Comparison of ENCODE assay signal across 27 cellular contexts in the genomic region with DNA sequence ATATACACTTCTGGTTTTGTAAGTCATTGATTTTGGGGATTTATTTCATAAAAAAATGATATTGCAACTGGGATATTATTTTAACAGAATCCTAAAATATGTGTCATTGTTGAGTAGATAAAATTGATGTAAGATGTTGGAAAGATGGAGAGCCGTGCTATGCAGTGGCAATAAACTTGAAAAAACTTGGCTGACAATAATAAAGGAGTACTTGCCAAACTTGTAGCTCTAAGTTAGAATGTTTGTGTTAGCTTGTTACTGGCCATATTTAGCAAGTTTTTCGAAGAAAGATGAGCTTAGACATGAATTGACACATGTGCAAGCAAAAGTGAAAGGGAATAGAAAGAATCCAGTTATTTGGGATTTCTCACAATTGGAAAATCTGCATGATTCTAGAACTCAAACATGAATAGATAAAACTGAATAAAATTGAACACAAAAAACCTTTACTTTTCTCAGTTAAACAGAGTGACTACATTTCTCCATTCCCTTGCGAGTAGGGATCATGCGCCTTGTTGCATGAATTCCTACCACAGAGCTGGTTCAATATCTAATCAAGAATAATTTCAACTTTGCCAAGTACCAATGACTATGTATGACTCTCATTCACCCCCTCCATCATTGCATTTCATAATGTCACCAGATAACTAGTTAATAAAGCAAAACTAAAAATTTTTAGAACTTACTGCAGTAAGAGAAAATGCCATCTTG.
DNase-seq lines count a peak whose midpoint lies in the region; ATAC-seq and TF ChIP-seq lines count a peak whose summit lies in the region.
"Had no signal": no experiment of that assay in that cellular context is flagged by ENCODE, and none has a peak within 500 bp of the region (broad histone marks: within the 10 kb centered on the region; RNA-seq: fewer than 3 reads in every experiment).

No MANE protein-coding gene starts in this region.

- no peaks in the 10 kb centered on the region for H3K9me3 ChIP-seq in Caco-2
- no peaks in the 10 kb centered on the region for H3K9me3 ChIP-seq in osteoblast (ENCODE audit: low read depth, low read length)
- H3K9me3 ChIP-seq in testis: no peaks in the 10 kb centered on the region
- H3K9me3 ChIP-seq: esophagus muscularis mucosa had no signal

- BruUV-seq in Caco-2 (replicated peaks; lab: Mats Ljungman, UMichigan): TSS peak; percentile 80

- no peaks in the 10 kb centered on the region for H4K20me1 ChIP-seq in GM23338 (replicated peaks; ENCODE audit: insufficient read depth)
- no peaks in the 10 kb centered on the region for H4K20me1 ChIP-seq in osteoblast (ENCODE audit: insufficient read depth, low read length)

- CTCF ChIA-PET in Caco-2 (lab: Charles Lee): no interaction called here

- ATAC-seq in GM23338 (no peak), HG03045 (IDR thresholded peaks at IDR 0.05; ENCODE audit: unreplicated experiment) (no peak)
- ATAC-seq: effector memory CD8-positive, alpha-beta T cell; left colon; PC-3 had no signal

- H3K79me2 ChIP-seq in GM23338 (replicated peaks; ENCODE audit: insufficient read depth): no peaks in the 10 kb centered on the region
- no peaks in the 10 kb centered on the region for H3K79me2 ChIP-seq in osteoblast (ENCODE audit: insufficient read depth, low read length)

- H3K9me2 ChIP-seq in GM23338 (ENCODE audit: insufficient read depth): no peaks in the 10 kb centered on the region; the same call in 1 of the 2 replicates

- TF ChIP-seq POLR2A in testis (IDR thresholded peaks at IDR 0.05): no peak

- H3K4me3 Mint-ChIP-seq in Caco-2 (ENCODE audit: unreplicated experiment) (no peak overlapping the region), GM23338 (no peak overlapping the region)
- H3K4me3 Mint-ChIP-seq in T-helper 2 cell treated with Interferon-gamma antibody and Interleukin-4, amounts not matched to agents 5 μg/mL and 100 μg/mL, for 36 hours: no peak overlapping the region
- H3K4me3 Mint-ChIP-seq: CD4-positive, alpha-beta T cell; effector memory CD8-positive, alpha-beta T cell; naive B cell had no signal

- H3K27me3 ChIP-seq in Caco-2 (replicated peaks; ENCODE audit: control insufficient read depth, insufficient read depth, low read length) (no peaks in the 10 kb centered on the region), GM23338 (ENCODE audit: insufficient read depth) (no peaks in the 10 kb centered on the region), osteoblast (ENCODE audit: insufficient read depth, low read length) (no peaks in the 10 kb centered on the region), testis (no peaks in the 10 kb centered on the region)
- H3K27me3 ChIP-seq: esophagus muscularis mucosa, heart left ventricle had no signal

- H3K4me1 Mint-ChIP-seq in Caco-2 (ENCODE audit: low read depth, unreplicated experiment): peaks cover 12% of the 10 kb centered on the region
- peaks cover 11% of the 10 kb centered on the region; the same call in 2 of the 3 replicates for H3K4me1 Mint-ChIP-seq in GM23338
- H3K4me1 Mint-ChIP-seq in T-helper 2 cell treated with Interferon-gamma antibody and Interleukin-4, amounts not matched to agents 5 μg/mL and 100 μg/mL, for 36 hours (ENCODE audit: low read depth): peaks cover 8% of the 10 kb centered on the region

- H3K9me3 Mint-ChIP-seq in Caco-2 (ENCODE audit: unreplicated experiment) (peaks cover 10% of the 10 kb centered on the region), GM23338 (peaks cover 25% of the 10 kb centered on the region)
- peaks cover 8% of the 10 kb centered on the region for H3K9me3 Mint-ChIP-seq in T-helper 2 cell treated with Interferon-gamma antibody and Interleukin-4, amounts not matched to agents 5 μg/mL and 100 μg/mL, for 36 hours
- H3K9me3 Mint-ChIP-seq: CD4-positive, alpha-beta T cell; effector memory CD8-positive, alpha-beta T cell had no signal

- H3K27ac ChIP-seq in GM23338 (ENCODE audit: low read depth): no peak overlapping the region
- H3K27ac ChIP-seq in osteoblast (ENCODE audit: low read depth, low read length): peak overlapping the region; percentile 88
- no peak overlapping the region for H3K27ac ChIP-seq in testis
- H3K27ac ChIP-seq: esophagus muscularis mucosa had no signal

- TF ChIP-seq CTCF in Caco-2 (IDR thresholded peaks at IDR 0.05; ENCODE audit: insufficient read depth in 1 of 2, low read depth in 1 of 2, low read length in 1 of 2, severe bottlenecking in 1 of 2, unreplicated experiment in 1 of 2) (no peak), GM23338 (conservative IDR thresholded peaks at IDR 0.05; ENCODE audit: low read depth in 2 of 2) (no peak), cardiac fibroblast (IDR thresholded peaks at IDR 0.05; ENCODE audit: low read depth, low read length) (no peak), osteoblast (IDR thresholded peaks at IDR 0.05; ENCODE audit: extremely low read depth, low read depth, low read length) (no peak), testis (IDR thresholded peaks at IDR 0.05) (no peak)

- H3F3A ChIP-seq in GM23338 (replicated peaks; ENCODE audit: low read depth): no peaks in the 10 kb centered on the region

- no peaks in the 10 kb centered on the region for H3K36me3 ChIP-seq in Caco-2 (ENCODE audit: control insufficient read depth, insufficient read depth, low read length)
- peaks cover 2% of the 10 kb centered on the region; the same call in 1 of the 2 replicates for H3K36me3 ChIP-seq in GM23338 (ENCODE audit: insufficient read depth)
- no peaks in the 10 kb centered on the region for H3K36me3 ChIP-seq in osteoblast (ENCODE audit: insufficient read depth, low read length)
- H3K36me3 ChIP-seq in testis (ENCODE audit: low read depth, missing control alignments): no peaks in the 10 kb centered on the region
- H3K36me3 ChIP-seq: esophagus muscularis mucosa, heart left ventricle had no signal

- intact Hi-C loops in Caco-2 (cut with micrococcal nuclease; ENCODE audit: unreplicated experiment): loop anchor here (5.0 kb wide), 1 partner anchor 36 kb away; no protein-coding TSS in a partner anchor
- intact Hi-C loops in testis (cut with DNase I; ENCODE audit: low total_unique reads): no loop called here

- H3K36me3 Mint-ChIP-seq in Caco-2 (ENCODE audit: insufficient read depth, unreplicated experiment): no peaks in the 10 kb centered on the region
- H3K36me3 Mint-ChIP-seq in GM23338 (ENCODE audit: low read depth): peaks cover 9% of the 10 kb centered on the region; the same call in 2 of the 3 replicates
- H3K36me3 Mint-ChIP-seq in T-helper 2 cell treated with Interferon-gamma antibody and Interleukin-4, amounts not matched to agents 5 μg/mL and 100 μg/mL, for 36 hours (ENCODE audit: low read depth): peaks cover 3% of the 10 kb centered on the region
- H3K36me3 Mint-ChIP-seq: naive B cell had no signal

- 82 to 90% methylated on average over 4 of the region's 4 CpGs for WGBS in testis, 2 donors

- DNase-seq in Caco-2 (no peak), GM23338 (ENCODE audit: low spot score) (no peak), cardiac fibroblast (ENCODE audit: low read depth in 2 of 2) (peak; percentile 44 to 59), osteoblast (ENCODE audit: insufficient read length, low spot score, missing footprints) (no peak), ureter (ENCODE audit: low spot score) (no peak), testis (no peak)
- DNase-seq in T-helper 2 cell treated with Interferon-gamma antibody and Interleukin-4, amounts not matched to agents 5 μg/mL and 100 μg/mL, for 36 hours (ENCODE audit: low spot score): no peak
- DNase-seq: activated CD4-positive, alpha-beta T cell treated with anti-CD3 and anti-CD28 coated beads for 48 hours; activated naive CD4-positive, alpha-beta T cell treated with anti-CD3 and anti-CD28 coated beads, Interleukin-2, amount 50 U/mL, for 16 hours; activated T-cell treated with anti-CD3 and anti-CD28 coated beads, Interleukin-2, amount 50 U/mL, for 48 hours; anterior cingulate cortex; CD4-positive, alpha-beta T cell; DMS79 treated with DMSO at 0.1 percent for 48 hours; effector memory CD8-positive, alpha-beta T cell; heart left ventricle; Kasumi-1; left colon; naive B cell; NCI-H2029; NCI-H345; occipital lobe; PC-3; SIG-M5; stimulated activated CD4-positive, alpha-beta T cell treated with anti-CD3 and anti-CD28 coated beads, Interleukin-15, amount 100 ng/mL, for 24 hours; stimulated activated CD8-positive, alpha-beta memory T cell treated with anti-CD3 and anti-CD28 coated beads, Interleukin-4, amount 100 ng/mL, for 48 hours had no signal

- peak overlapping the region; percentile 42 for H3K27ac Mint-ChIP-seq in Caco-2 (ENCODE audit: unreplicated experiment)
- no peak overlapping the region for H3K27ac Mint-ChIP-seq in GM23338
- H3K27ac Mint-ChIP-seq in T-helper 2 cell treated with Interferon-gamma antibody and Interleukin-4, amounts not matched to agents 5 μg/mL and 100 μg/mL, for 36 hours: no peak overlapping the region
- H3K27ac Mint-ChIP-seq: CD4-positive, alpha-beta T cell; effector memory CD8-positive, alpha-beta T cell had no signal

- no peak overlapping the region for H3K4me2 ChIP-seq in GM23338
- peak overlapping the region; percentile 72 for H3K4me2 ChIP-seq in osteoblast (ENCODE audit: insufficient read depth, low read length)

- H3K4me1 ChIP-seq in Caco-2 (peaks cover 9% of the 10 kb centered on the region; the same call in 1 of the 2 replicates), GM23338 (ENCODE audit: insufficient read depth) (no peaks in the 10 kb centered on the region), osteoblast (ENCODE audit: insufficient read depth, low read length) (peaks cover 52% of the 10 kb centered on the region), testis (peaks cover 7% of the 10 kb centered on the region)

- H3K4me3 ChIP-seq in Caco-2 (ENCODE audit: low read depth, low read length) (no peak overlapping the region), GM23338 (no peak overlapping the region), cardiac fibroblast (replicated peaks in 1 of 2; ENCODE audit: low read depth in 2 of 2, low read length in 2 of 2) (peak overlapping the region in 1 of 2 donors; percentile 18), osteoblast (ENCODE audit: insufficient read depth, low read length) (peak overlapping the region; percentile 46), testis (no peak overlapping the region)
- H3K4me3 ChIP-seq: esophagus muscularis mucosa, heart left ventricle had no signal

- peak overlapping the region; percentile 30; the same call in 1 of the 2 replicates for H2AFZ ChIP-seq in GM23338
- H2AFZ ChIP-seq in osteoblast (ENCODE audit: low read length): peak overlapping the region; percentile 25

- POLR2A ChIA-PET in Caco-2 (lab: Charles Lee): no interaction called here

- no peaks in the 10 kb centered on the region for H3K27me3 Mint-ChIP-seq in Caco-2 (ENCODE audit: insufficient read depth, unreplicated experiment)
- no peaks in the 10 kb centered on the region for H3K27me3 Mint-ChIP-seq in GM23338 (ENCODE audit: insufficient read depth, low read depth, poor library complexity)
- no peaks in the 10 kb centered on the region for H3K27me3 Mint-ChIP-seq in T-helper 2 cell treated with Interferon-gamma antibody and Interleukin-4, amounts not matched to agents 5 μg/mL and 100 μg/mL, for 36 hours (ENCODE audit: low read depth)

TF ChIP-seq in GM23338, 12 proteins besides CTCF, POLR2A, EP300 and RAD21:
- TF ChIP-seq ZNF331 (CRISPR knock-in tag; IDR thresholded peaks at IDR 0.05; ENCODE audit: low read depth) (no peak), CREB1 (CRISPR knock-in tag; IDR thresholded peaks at IDR 0.05; ENCODE audit: low read depth) (no peak), EZH2phosphoT487 (IDR thresholded peaks at IDR 0.05; ENCODE audit: unreplicated experiment) (no peak)

Comparison
In these comparisons a context has a peak if more than half of its experiments do, and no peak if none do; other contexts are left out.
1. DNase-seq: peak in cardiac fibroblast (2 of 2); none in Caco-2 (0 of 2), GM23338 (single experiment), osteoblast (single experiment), ureter (single experiment), T-helper 2 cell treated with Interferon-gamma antibody and Interleukin-4, amounts not matched to agents 5 μg/mL and 100 μg/mL, for 36 hours (single experiment) and testis (single experiment).